Comparison of ENCODE assay signal across 8 cellular contexts in genomic region chr7:44082541-44083207, GRCh38. TPM values are rescaled to one million over a fixed set of nuclear protein-coding genes. Genes with fewer than 3 reads are reported as not detected.
DNase-seq lines count a peak whose midpoint lies in the region; ATAC-seq and TF ChIP-seq lines count a peak whose summit lies in the region.

No MANE protein-coding gene starts in this region.

- CTCF ChIA-PET in CD4-positive, alpha-beta memory T cell (lab: Charles Lee; ENCODE audit: partially characterized antibody), result no interaction called here
- CTCF ChIA-PET in activated CD4-positive, alpha-beta memory T cell treated with anti-CD3 and anti-CD28 coated beads, Interleukin-2, amount 10 ng/mL, durations not matched to agents 7 days and 5 days (lab: Charles Lee), result no interaction called here

- peak; percentile 92 for ATAC-seq in GM19455 (IDR thresholded peaks at IDR 0.05; ENCODE audit: unreplicated experiment)
- peak; percentile 98 for ATAC-seq in lower lobe of right lung

- peaks cover 15 to 39% (median 20%) of the 10 kb centered on the region in 4 donors for H3K4me1 Mint-ChIP-seq in CD4-positive, alpha-beta memory T cell
- H3K4me1 Mint-ChIP-seq in activated CD4-positive, alpha-beta memory T cell treated with anti-CD3 and anti-CD28 coated beads, Interleukin-2, amount 10 ng/mL, durations not matched to agents 7 days and 5 days, result peaks cover 43% of the 10 kb centered on the region

- peak; percentile 96 to 99 (median 99) for DNase-seq in CD4-positive, alpha-beta memory T cell
- DNase-seq in HK-2 (ENCODE audit: unreplicated experiment) (peak; percentile 99), NCI-H82 treated with DMSO at 0.1 percent for 48 hours (lab: John Stamatoyannopoulos, UW; ENCODE audit: unreplicated experiment) (peak; percentile 98), ecto neural progenitor cell (ENCODE audit: low spot score) (peak; percentile 99), lower lobe of right lung (peak; percentile 100)
- peak; percentile 99 for DNase-seq in activated CD4-positive, alpha-beta memory T cell treated with anti-CD3 and anti-CD28 coated beads, Interleukin-2, amount 10 ng/mL, durations not matched to agents 7 days and 5 days
- peak; percentile 90 to 96 (median 95) for DNase-seq in stimulated activated CD4-positive, alpha-beta T cell treated with anti-CD3 and anti-CD28 coated beads, TNF-alpha, amount 100 ng/mL, for 1 hour (ENCODE audit: low read depth in 3 of 3, low spot score in 1 of 3)

- H3K27ac ChIP-seq in CD4-positive, alpha-beta memory T cell (ENCODE audit: low read depth, low read length), result peak overlapping the region; percentile 81
- H3K27ac ChIP-seq in lower lobe of right lung, result peak overlapping the region; percentile 93

- peak overlapping the region; percentile 80 to 95 (median 86) for H3K4me3 Mint-ChIP-seq in CD4-positive, alpha-beta memory T cell
- H3K4me3 Mint-ChIP-seq in activated CD4-positive, alpha-beta memory T cell treated with anti-CD3 and anti-CD28 coated beads, Interleukin-2, amount 10 ng/mL, durations not matched to agents 7 days and 5 days, result peak overlapping the region; percentile 78

- H3K9me3 ChIP-seq in CD4-positive, alpha-beta memory T cell (ENCODE audit: control insufficient read depth in 1 of 2, low read length in 2 of 2), result no peaks in the 10 kb centered on the region
- no peaks in the 10 kb centered on the region for H3K9me3 ChIP-seq in lower lobe of right lung

- H3K27ac Mint-ChIP-seq in CD4-positive, alpha-beta memory T cell, result peak overlapping the region; percentile 57 to 93 (median 78)
- peak overlapping the region; percentile 40 for H3K27ac Mint-ChIP-seq in activated CD4-positive, alpha-beta memory T cell treated with anti-CD3 and anti-CD28 coated beads, Interleukin-2, amount 10 ng/mL, durations not matched to agents 7 days and 5 days

- POLR2A ChIA-PET in CD4-positive, alpha-beta memory T cell (lab: Charles Lee; ENCODE audit: partially characterized antibody), result interaction anchor here (0.9 kb wide), 1 partner anchor 38 kb away, joined by 5 read pairs; the partner anchor contains the start of gene DBNL
- POLR2A ChIA-PET in activated CD4-positive, alpha-beta memory T cell treated with anti-CD3 and anti-CD28 coated beads, Interleukin-2, amount 10 ng/mL, durations not matched to agents 7 days and 5 days (lab: Charles Lee), result no interaction called here

- no peaks in the 10 kb centered on the region for H3K27me3 ChIP-seq in CD4-positive, alpha-beta memory T cell (ENCODE audit: insufficient read depth, low read length)
- H3K27me3 ChIP-seq in lower lobe of right lung (ENCODE audit: low read depth), result no peaks in the 10 kb centered on the region

- peaks cover 23% of the 10 kb centered on the region for H3K4me1 ChIP-seq in CD4-positive, alpha-beta memory T cell (ENCODE audit: insufficient read depth, low read length)
- peaks cover 30% of the 10 kb centered on the region for H3K4me1 ChIP-seq in lower lobe of right lung

- H3K36me3 Mint-ChIP-seq in CD4-positive, alpha-beta memory T cell, result peaks cover 16 to 27% of the 10 kb centered on the region in 2 donors
- H3K36me3 Mint-ChIP-seq in activated CD4-positive, alpha-beta memory T cell treated with anti-CD3 and anti-CD28 coated beads, Interleukin-2, amount 10 ng/mL, durations not matched to agents 7 days and 5 days (ENCODE audit: low read depth), result peaks cover 22% of the 10 kb centered on the region

- H3K36me3 ChIP-seq in CD4-positive, alpha-beta memory T cell (ENCODE audit: insufficient read depth, low read length), result peaks cover 25% of the 10 kb centered on the region
- peaks cover 30% of the 10 kb centered on the region for H3K36me3 ChIP-seq in lower lobe of right lung

- no peak for TF ChIP-seq CTCF in lower lobe of right lung (IDR thresholded peaks at IDR 0.05)

- intact Hi-C loops in CD4-positive, alpha-beta memory T cell (cut with micrococcal nuclease), result loop anchor here (1.0 to 5.0 kb wide), 8 partner anchors 22 to 1028 kb away; partner anchors contain the start of genes AEBP1, DBNL, DDX56 and NUDCD3
- intact Hi-C loops in lower lobe of right lung (cut with DNase I), result no loop called here

- peak overlapping the region; percentile 42 to 62 for H3K4me3 ChIP-seq in CD4-positive, alpha-beta memory T cell (ENCODE audit: low read length in 2 of 2)
- H3K4me3 ChIP-seq in lower lobe of right lung, result peak overlapping the region; percentile 90

- peaks cover 0 to 2% (median 0%) of the 10 kb centered on the region in 8 donors for H3K9me3 Mint-ChIP-seq in CD4-positive, alpha-beta memory T cell
- H3K9me3 Mint-ChIP-seq in activated CD4-positive, alpha-beta memory T cell treated with anti-CD3 and anti-CD28 coated beads, Interleukin-2, amount 10 ng/mL, durations not matched to agents 7 days and 5 days, result no peaks in the 10 kb centered on the region

- no peaks in the 10 kb centered on the region for H3K27me3 Mint-ChIP-seq in CD4-positive, alpha-beta memory T cell
- H3K27me3 Mint-ChIP-seq in activated CD4-positive, alpha-beta memory T cell treated with anti-CD3 and anti-CD28 coated beads, Interleukin-2, amount 10 ng/mL, durations not matched to agents 7 days and 5 days, result no peaks in the 10 kb centered on the region

RNA-seq across cellular contexts. Expression of gene POLM, which starts 0.3 kb away (rescaled TPM):
- 10 to 100 TPM; 64.8 to 67.2 TPM for total RNA-seq in CD4-positive, alpha-beta memory T cell
- 10 to 100 TPM in 1 of 2 donors, 1 to 10 TPM in 1; 8.0 to 18.2 TPM for polyA plus RNA-seq in CD4-positive, alpha-beta memory T cell
- 10 to 100 TPM; 29.4 to 30.7 TPM for total RNA-seq in activated CD4-positive, alpha-beta memory T cell treated with anti-CD3 and anti-CD28 coated beads, Interleukin-2, amount 10 ng/mL, durations not matched to agents 7 days and 5 days
- 24.2 TPM for total RNA-seq in lower lobe of right lung

RNA-seq across cellular contexts. Expression of gene PGAM2, which starts 17.3 kb away (rescaled TPM):
- 1 to 10 TPM; 1.1 to 1.5 TPM for total RNA-seq in CD4-positive, alpha-beta memory T cell
- polyA plus RNA-seq in CD4-positive, alpha-beta memory T cell, result not detected
- total RNA-seq in activated CD4-positive, alpha-beta memory T cell treated with anti-CD3 and anti-CD28 coated beads, Interleukin-2, amount 10 ng/mL, durations not matched to agents 7 days and 5 days, result under 1 TPM in 1 of 2 experiments, not detected in 1; 0.43 TPM
- total RNA-seq in lower lobe of right lung, result 0.44 TPM

RNA-seq across cellular contexts. Expression of gene AEBP1, which starts 21.5 kb away (rescaled TPM):
- total RNA-seq in CD4-positive, alpha-beta memory T cell, result 1 to 10 TPM; 7.8 TPM
- 1 to 10 TPM in 1 of 2 donors, under 1 TPM in 1; 0.20 to 2.3 TPM for polyA plus RNA-seq in CD4-positive, alpha-beta memory T cell
- total RNA-seq in activated CD4-positive, alpha-beta memory T cell treated with anti-CD3 and anti-CD28 coated beads, Interleukin-2, amount 10 ng/mL, durations not matched to agents 7 days and 5 days, result under 1 TPM; 0.30 to 0.38 TPM
- total RNA-seq in lower lobe of right lung, result 82.5 TPM

RNA-seq across cellular contexts. Expression of gene DBNL, which starts 38.2 kb away (rescaled TPM):
- total RNA-seq in CD4-positive, alpha-beta memory T cell, result 100 to 1,000 TPM; 157 to 166 TPM
- polyA plus RNA-seq in CD4-positive, alpha-beta memory T cell, result 100 to 1,000 TPM; 177 to 250 TPM
- 100 to 1,000 TPM; 175 to 176 TPM for total RNA-seq in activated CD4-positive, alpha-beta memory T cell treated with anti-CD3 and anti-CD28 coated beads, Interleukin-2, amount 10 ng/mL, durations not matched to agents 7 days and 5 days
- total RNA-seq in lower lobe of right lung, result 109 TPM

RNA-seq across cellular contexts. Expression of gene POLD2, which starts 40.7 kb away (rescaled TPM):
- total RNA-seq in CD4-positive, alpha-beta memory T cell, result 10 to 100 TPM; 48.7 to 61.0 TPM
- 10 to 100 TPM; 89.4 to 94.4 TPM for polyA plus RNA-seq in CD4-positive, alpha-beta memory T cell
- total RNA-seq in activated CD4-positive, alpha-beta memory T cell treated with anti-CD3 and anti-CD28 coated beads, Interleukin-2, amount 10 ng/mL, durations not matched to agents 7 days and 5 days, result 10 to 100 TPM; 82.3 to 84.6 TPM
- total RNA-seq in lower lobe of right lung, result 48.3 TPM

Comparison
In these comparisons a context has a peak if more than half of its experiments do, and no peak if none do; other contexts are left out.
1. Peak in every context shown above with its lines: DNase-seq, ATAC-seq, H3K4me3 ChIP-seq and H3K27ac ChIP-seq.
2. RNA of gene AEBP1, which starts 21.5 kb away (total RNA-seq): 82.5 TPM in lower lobe of right lung (single experiment) and 7.8 TPM in CD4-positive, alpha-beta memory T cell; 0.30 to 0.38 TPM in activated CD4-positive, alpha-beta memory T cell treated with anti-CD3 and anti-CD28 coated beads, Interleukin-2, amount 10 ng/mL, durations not matched to agents 7 days and 5 days; every median in the first group is over 4 times any median in the second.